20 cellular contexts compared by ENCODE assay signal in the genomic region with DNA sequence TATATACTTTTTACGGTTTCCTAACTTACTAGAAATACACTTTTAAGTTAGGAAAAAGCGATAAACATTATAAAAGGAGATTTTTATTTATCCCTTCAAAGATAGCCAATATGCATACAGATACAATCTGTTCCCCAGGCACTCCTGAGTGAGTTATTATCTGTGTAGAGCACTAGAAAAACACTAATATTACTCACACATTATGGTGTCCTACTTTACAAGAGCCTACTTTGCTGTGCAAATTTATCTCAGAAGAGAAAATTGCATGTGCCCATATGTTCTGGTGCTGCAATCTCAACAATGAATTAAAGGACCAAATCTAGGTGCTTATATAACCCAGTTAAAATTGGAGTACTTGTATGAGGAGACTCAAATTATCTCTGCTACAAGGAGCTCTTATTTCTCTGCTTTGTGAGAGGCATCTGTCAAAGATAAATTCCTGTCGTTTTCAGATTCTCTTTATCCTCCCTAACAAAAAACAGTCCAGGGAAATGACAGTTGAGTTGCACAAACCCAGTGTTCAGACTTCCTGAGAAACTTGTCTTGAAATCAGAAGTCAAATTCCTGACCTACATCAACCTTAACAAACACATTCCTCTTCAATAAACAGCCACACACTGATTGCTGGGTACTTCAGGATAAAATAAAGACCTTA. TPM values are rescaled to one million over a fixed set of nuclear protein-coding genes. Genes with fewer than 3 reads are reported as not detected.
DNase-seq lines count a peak whose midpoint lies in the region; ATAC-seq and TF ChIP-seq lines count a peak whose summit lies in the region.
"Had no signal": no experiment of that assay in that cellular context is flagged by ENCODE, and none has a peak within 500 bp of the region (broad histone marks: within the 10 kb centered on the region; RNA-seq: fewer than 3 reads in every experiment).

No MANE protein-coding gene starts in this region.

- H3K27ac Mint-ChIP-seq in type B pancreatic cell: peak overlapping the region; percentile 91
- H3K27ac Mint-ChIP-seq: activated T-helper 2 cell treated with anti-CD3 and anti-CD28 coated beads, Interferon-gamma antibody, Interleukin-2, Interleukin-4, amounts not matched to agents 10 μg/mL and 5 μg/mL and 100 μg/mL, durations not matched to agents 14 hours and 24 hours and 36 hours; HFFc6 had no signal

- H3K4me3 ChIP-seq in cardiac muscle cell (no peak overlapping the region), right cardiac atrium (ENCODE audit: low read length) (no peak overlapping the region), SK-N-MC (no peak overlapping the region)
- H3K4me3 ChIP-seq: gastroesophageal sphincter, mucosa of descending colon, prostate gland, thoracic aorta had no signal

- intact Hi-C loops in right cardiac atrium (cut with DNase I): no loop called here

- no peaks in the 10 kb centered on the region for H3K36me3 ChIP-seq in cardiac muscle cell
- H3K36me3 ChIP-seq in SK-N-MC (ENCODE audit: insufficient read depth, low read length): no peaks in the 10 kb centered on the region; the same call in 1 of the 2 replicates
- H3K36me3 ChIP-seq: prostate gland, thoracic aorta had no signal

- peak; percentile 21 to 53 for DNase-seq in cardiac muscle cell (ENCODE audit: low read depth in 1 of 2, low spot score in 1 of 2)
- no peak for DNase-seq in right cardiac atrium
- DNase-seq in SK-N-MC (ENCODE audit: low read depth, low spot score): no peak
- DNase-seq in inferior parietal cortex (ENCODE audit: extremely low spot score): peak; percentile 50
- no peak for DNase-seq in type B pancreatic cell (ENCODE audit: extremely low spot score, unreplicated experiment)
- DNase-seq in cerebellar nuclear complex (lab: John Stamatoyannopoulos, UW): no peak
- no peak for DNase-seq in Ammon's horn (ENCODE audit: low spot score)
- DNase-seq: activated CD4-positive, alpha-beta T cell treated with anti-CD3 and anti-CD28 coated beads, Interleukin-2, amount 50 U/mL, for 4 hours; effector CD4-positive, alpha-beta T cell; HFFc6; mucosa of descending colon; Right ventricle myocardium superior; T1000 had no signal

- no peak for ATAC-seq in right cardiac atrium
- ATAC-seq in GM18861 (IDR thresholded peaks at IDR 0.05; ENCODE audit: unreplicated experiment): no peak
- ATAC-seq: gastroesophageal sphincter, mucosa of descending colon had no signal

- H3K27me3 ChIP-seq in cardiac muscle cell (no peaks in the 10 kb centered on the region), right cardiac atrium (ENCODE audit: control insufficient read depth, insufficient read depth) (no peaks in the 10 kb centered on the region)
- H3K27me3 ChIP-seq: gastroesophageal sphincter had no signal

- H3K9me3 ChIP-seq in cardiac muscle cell (ENCODE audit: low read depth): no peaks in the 10 kb centered on the region
- H3K9me3 ChIP-seq in right cardiac atrium (ENCODE audit: control insufficient read depth, low read length): no peaks in the 10 kb centered on the region
- H3K9me3 ChIP-seq in SK-N-MC (ENCODE audit: low read depth, low read length): no peaks in the 10 kb centered on the region
- H3K9me3 ChIP-seq: gastroesophageal sphincter, mucosa of descending colon, prostate gland, thoracic aorta had no signal

- H3K27ac ChIP-seq in cardiac muscle cell: peak overlapping the region; percentile 46
- H3K27ac ChIP-seq in right cardiac atrium (ENCODE audit: low read length): no peak overlapping the region
- H3K27ac ChIP-seq in SK-N-MC: peak overlapping the region; percentile 63
- H3K27ac ChIP-seq: gastroesophageal sphincter, HL-60, prostate gland, thoracic aorta had no signal

- 66% methylated on average over 3 of the region's 3 CpGs for WGBS in right cardiac atrium

- H3K9ac ChIP-seq in SK-N-MC (ENCODE audit: insufficient read length): no peak overlapping the region

- H3K4me1 Mint-ChIP-seq in type B pancreatic cell (ENCODE audit: unreplicated experiment): peaks cover 48% of the 10 kb centered on the region

- peaks cover 13% of the 10 kb centered on the region for H3K36me3 Mint-ChIP-seq in type B pancreatic cell

- H3K9me3 Mint-ChIP-seq in type B pancreatic cell: no peaks in the 10 kb centered on the region
- H3K9me3 Mint-ChIP-seq: activated T-helper 2 cell treated with anti-CD3 and anti-CD28 coated beads, Interferon-gamma antibody, Interleukin-2, Interleukin-4, amounts not matched to agents 10 μg/mL and 5 μg/mL and 100 μg/mL, durations not matched to agents 14 hours and 24 hours and 36 hours; HFFc6 had no signal

- H3K27me3 Mint-ChIP-seq in type B pancreatic cell: no peaks in the 10 kb centered on the region

- H3K4me1 ChIP-seq in cardiac muscle cell (ENCODE audit: low read depth) (peaks cover 19% of the 10 kb centered on the region), right cardiac atrium (ENCODE audit: control insufficient read depth, insufficient read depth, low read length) (no peaks in the 10 kb centered on the region)
- H3K4me1 ChIP-seq: prostate gland had no signal

- H3K4me3 Mint-ChIP-seq in type B pancreatic cell: peak overlapping the region; percentile 75
- H3K4me3 Mint-ChIP-seq: HFFc6 had no signal

- TF ChIP-seq CTCF in cardiac muscle cell (IDR thresholded peaks at IDR 0.05; ENCODE audit: low read depth, low read length): no peak
- no peak for TF ChIP-seq CTCF in type B pancreatic cell (conservative IDR thresholded peaks at IDR 0.05)

RNA-seq across cellular contexts. Expression of gene CPA1, which starts 28.9 kb away (rescaled TPM):
- total RNA-seq in cardiac muscle cell: 3.3 and 4.3 TPM in 2 replicates
- polyA plus RNA-seq in cardiac muscle cell: 3.5 and 6.2 TPM in 2 replicates
- 1 to 10 TPM in 1 of 4 donors, not detected in 3; 1.0 TPM for total RNA-seq in right cardiac atrium
- polyA plus RNA-seq in right cardiac atrium: 0.36 TPM
- 0.41 TPM in 1 of 2 replicates, not detected in the other for total RNA-seq in type B pancreatic cell (ENCODE audit: low replicate concordance)
- total RNA-seq: activated T-helper 2 cell treated with anti-CD3 and anti-CD28 coated beads, Interferon-gamma antibody, Interleukin-2, Interleukin-4, amounts not matched to agents 10 μg/mL and 5 μg/mL and 100 μg/mL, durations not matched to agents 14 hours and 24 hours and 36 hours; HFFc6; mucosa of descending colon; Right ventricle myocardium superior had no signal
- polyA plus RNA-seq: keratinocyte had no signal

RNA-seq across cellular contexts. Expression of gene CEP41, which starts 31.6 kb away (rescaled TPM):
- total RNA-seq in cardiac muscle cell: 8.0 and 10.7 TPM in 2 replicates
- polyA plus RNA-seq in cardiac muscle cell: 27.4 and 48.8 TPM in 2 replicates
- total RNA-seq in right cardiac atrium: 1 to 10 TPM; 5.6 to 7.5 (median 6.3) TPM
- polyA plus RNA-seq in right cardiac atrium: 3.0 TPM
- 20.1 and 33.0 TPM in 2 replicates for total RNA-seq in type B pancreatic cell (ENCODE audit: low replicate concordance)

Comparison
In these comparisons a context has a peak if more than half of its experiments do, and no peak if none do; other contexts are left out.
1. DNase-seq: peak in cardiac muscle cell (2 of 2) and inferior parietal cortex (single experiment); none in right cardiac atrium (0 of 3), SK-N-MC (single experiment), type B pancreatic cell (single experiment), cerebellar nuclear complex (0 of 2) and Ammon's horn (single experiment).